19 cellular contexts compared by ENCODE assay signal in genomic region chr9:72322678-72323077, GRCh38.
"Had no signal": no experiment of that assay in that cellular context is flagged by ENCODE, and none has a peak within 500 bp of the region (broad histone marks: within the 10 kb centered on the region; RNA-seq: fewer than 3 reads in every experiment).

No MANE protein-coding gene starts in this region.

- H3K27me3 Mint-ChIP-seq: dendritic cell treated with granulocyte-macrophage colony-stimulating factor and Interleukin-4, amounts not matched to agents 40 ng/mL and 50 ng/mL, for 4 days; memory B cell had no signal

- H3K4me3 ChIP-seq: heart left ventricle, right atrium auricular region, tibial artery had no signal

- H3K27me3 ChIP-seq: heart left ventricle, right atrium auricular region, tibial artery had no signal

- H3K9me3 Mint-ChIP-seq: dendritic cell treated with granulocyte-macrophage colony-stimulating factor and Interleukin-4, amounts not matched to agents 40 ng/mL and 50 ng/mL, for 4 days; effector memory CD8-positive, alpha-beta T cell; memory B cell; natural killer cell had no signal

- H3K36me3 ChIP-seq: heart left ventricle, right atrium auricular region, tibial artery had no signal

- H3K4me1 Mint-ChIP-seq: mesothelial cell of epicardium had no signal

- DNase-seq: cerebellar nuclear complex; effector memory CD8-positive, alpha-beta T cell; erythroblast; heart left ventricle; hippocampal formation; kidney glomerular epithelial cell; natural killer cell; small intestine; stimulated activated CD4-positive, alpha-beta T cell treated with anti-CD3 and anti-CD28 coated beads, Interleukin-12 subunit alpha, Interleukin-12 subunit beta, amount 100 ng/mL, for 4 hours; stimulated activated naive CD4-positive, alpha-beta T cell treated with Interleukin-2 at 50 U/mL for 16 hours; tibial artery had no signal

- H3K27ac ChIP-seq: heart left ventricle, right atrium auricular region, tibial artery had no signal

- H3K4me3 Mint-ChIP-seq: dendritic cell treated with granulocyte-macrophage colony-stimulating factor and Interleukin-4, amounts not matched to agents 40 ng/mL and 50 ng/mL, for 4 days; effector memory CD8-positive, alpha-beta T cell; memory B cell; mesothelial cell of epicardium; natural killer cell; neural crest cell had no signal

- FAIRE-seq: colon, frontal cortex, islet of Langerhans, small intestine had no signal

- H3K27ac Mint-ChIP-seq: dendritic cell treated with granulocyte-macrophage colony-stimulating factor and Interleukin-4, amounts not matched to agents 40 ng/mL and 50 ng/mL, for 4 days; effector memory CD8-positive, alpha-beta T cell; memory B cell; mesothelial cell of epicardium had no signal

- H3K36me3 Mint-ChIP-seq: mesothelial cell of epicardium, natural killer cell had no signal

- H3K9me3 ChIP-seq: right atrium auricular region, tibial artery had no signal

- ATAC-seq: effector memory CD8-positive, alpha-beta T cell; heart left ventricle; natural killer cell had no signal

- H3K4me1 ChIP-seq: heart left ventricle, right atrium auricular region, tibial artery had no signal
